1 cellular context compared by ENCODE assay signal in the genomic region with DNA sequence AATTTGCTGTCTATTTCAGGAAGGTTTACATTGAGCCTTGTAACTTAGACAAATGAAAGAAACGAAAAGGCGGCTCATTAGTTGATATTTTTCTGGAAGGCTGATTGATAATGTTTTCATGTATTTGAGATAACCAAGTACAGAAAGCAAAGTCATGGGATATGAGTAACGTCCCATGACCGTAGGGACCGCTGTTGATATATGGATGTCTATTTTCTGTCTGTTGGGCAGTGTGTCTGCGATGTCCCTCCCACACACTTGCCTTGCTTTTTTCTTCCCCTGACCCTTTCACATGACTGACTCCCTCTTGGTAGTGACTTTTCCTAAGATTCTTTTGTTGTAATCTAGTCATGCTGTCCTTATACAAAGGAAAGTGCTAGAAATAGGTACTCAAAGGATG.
TF ChIP-seq lines count a peak whose summit lies in the region.

No MANE protein-coding gene starts in this region.

TF ChIP-seq in K562, 482 proteins besides CTCF, POLR2A, EP300 and RAD21 (continued from another document and continues in another):
- TF ChIP-seq TFAM (CRISPR knock-in tag; conservative IDR thresholded peaks at IDR 0.05) = no peak
- no peak for TF ChIP-seq SAP30 (IDR thresholded peaks at IDR 0.05; ENCODE audit: borderline replicate concordance, insufficient read depth, low read depth, low read length, poor library complexity, severe bottlenecking)
- TF ChIP-seq CREM (IDR thresholded peaks at IDR 0.05; ENCODE audit: low read depth) = peak; percentile 35; the same call in 1 of the 2 replicates
- no peak for TF ChIP-seq NR4A1 (CRISPR knock-in tag; IDR thresholded peaks at IDR 0.05)
- TF ChIP-seq NR4A1 (tag; IDR thresholded peaks at IDR 0.05) = no peak
- no peak for TF ChIP-seq FOXP1 (CRISPR knock-in tag; IDR thresholded peaks at IDR 0.05)
- TF ChIP-seq SNRNP70 (optimal IDR thresholded peaks at IDR 0.05; ENCODE audit: low read depth, low read length) = no peak
- TF ChIP-seq ZNF165 (CRISPR knock-in tag; IDR thresholded peaks at IDR 0.05; ENCODE audit: borderline replicate concordance) = no peak
- no peak for TF ChIP-seq MYBL2 (IDR thresholded peaks at IDR 0.05; ENCODE audit: low read depth)
- TF ChIP-seq MYBL2 (CRISPR knock-in tag; IDR thresholded peaks at IDR 0.05; ENCODE audit: borderline replicate concordance) = no peak
- TF ChIP-seq, protein P1, sequence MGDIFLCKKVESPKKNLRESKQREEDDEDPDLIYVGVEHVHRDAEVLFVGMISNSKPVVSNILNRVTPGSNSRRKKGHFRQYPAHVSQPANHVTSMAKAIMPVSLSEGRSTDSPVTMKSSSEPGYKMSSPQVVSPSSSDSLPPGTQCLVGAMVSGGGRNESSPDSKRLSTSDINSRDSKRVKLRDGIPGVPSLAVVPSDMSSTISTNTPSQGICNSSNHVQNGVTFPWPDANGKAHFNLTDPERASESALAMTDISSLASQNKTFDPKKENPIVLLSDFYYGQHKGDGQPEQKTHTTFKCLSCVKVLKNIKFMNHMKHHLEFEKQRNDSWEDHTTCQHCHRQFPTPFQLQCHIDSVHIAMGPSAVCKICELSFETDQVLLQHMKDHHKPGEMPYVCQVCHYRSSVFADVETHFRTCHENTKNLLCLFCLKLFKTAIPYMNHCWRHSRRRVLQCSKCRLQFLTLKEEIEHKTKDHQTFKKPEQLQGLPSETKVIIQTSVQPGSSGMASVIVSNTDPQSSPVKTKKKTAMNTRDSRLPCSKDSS (IDR thresholded peaks at IDR 0.05; ENCODE audit: low read depth, partially characterized antibody) = no peak
- no peak for TF ChIP-seq SMAD1 (IDR thresholded peaks at IDR 0.05; ENCODE audit: low read depth, low read length, partially characterized antibody)
- TF ChIP-seq SP1 (CRISPR knock-in tag; IDR thresholded peaks at IDR 0.05) = no peak
- no peak for TF ChIP-seq ZNF76 (CRISPR knock-in tag; IDR thresholded peaks at IDR 0.05; ENCODE audit: borderline replicate concordance)
- no peak for TF ChIP-seq PHF8 (IDR thresholded peaks at IDR 0.05; ENCODE audit: borderline replicate concordance, low read length)
- peak; percentile 86 for TF ChIP-seq FOSL1 (tag; conservative IDR thresholded peaks at IDR 0.05)
- no peak for TF ChIP-seq PRMT5 (CRISPR knock-in tag; IDR thresholded peaks at IDR 0.05)
- peak in 1 of 2 experiments; percentile 53; a peak in 1 of 4 replicates for TF ChIP-seq RCOR1 (IDR thresholded peaks at IDR 0.05; ENCODE audit: borderline replicate concordance in 1 of 2, low read depth in 2 of 2, low read length in 2 of 2)
- TF ChIP-seq, protein P2, sequence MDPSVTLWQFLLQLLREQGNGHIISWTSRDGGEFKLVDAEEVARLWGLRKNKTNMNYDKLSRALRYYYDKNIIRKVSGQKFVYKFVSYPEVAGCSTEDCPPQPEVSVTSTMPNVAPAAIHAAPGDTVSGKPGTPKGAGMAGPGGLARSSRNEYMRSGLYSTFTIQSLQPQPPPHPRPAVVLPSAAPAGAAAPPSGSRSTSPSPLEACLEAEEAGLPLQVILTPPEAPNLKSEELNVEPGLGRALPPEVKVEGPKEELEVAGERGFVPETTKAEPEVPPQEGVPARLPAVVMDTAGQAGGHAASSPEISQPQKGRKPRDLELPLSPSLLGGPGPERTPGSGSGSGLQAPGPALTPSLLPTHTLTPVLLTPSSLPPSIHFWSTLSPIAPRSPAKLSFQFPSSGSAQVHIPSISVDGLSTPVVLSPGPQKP (CRISPR knock-in tag; IDR thresholded peaks at IDR 0.05) = no peak
- TF ChIP-seq, protein P3, sequence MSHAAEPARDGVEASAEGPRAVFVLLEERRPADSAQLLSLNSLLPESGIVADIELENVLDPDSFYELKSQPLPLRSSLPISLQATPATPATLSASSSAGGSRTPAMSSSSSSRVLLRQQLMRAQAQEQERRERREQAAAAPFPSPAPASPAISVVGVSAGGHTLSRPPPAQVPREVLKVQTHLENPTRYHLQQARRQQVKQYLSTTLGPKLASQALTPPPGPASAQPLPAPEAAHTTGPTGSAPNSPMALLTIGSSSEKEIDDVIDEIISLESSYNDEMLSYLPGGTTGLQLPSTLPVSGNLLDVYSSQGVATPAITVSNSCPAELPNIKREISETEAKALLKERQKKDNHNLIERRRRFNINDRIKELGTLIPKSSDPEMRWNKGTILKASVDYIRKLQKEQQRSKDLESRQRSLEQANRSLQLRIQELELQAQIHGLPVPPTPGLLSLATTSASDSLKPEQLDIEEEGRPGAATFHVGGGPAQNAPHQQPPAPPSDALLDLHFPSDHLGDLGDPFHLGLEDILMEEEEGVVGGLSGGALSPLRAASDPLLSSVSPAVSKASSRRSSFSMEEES (CRISPR knock-in tag; IDR thresholded peaks at IDR 0.05) = peak; percentile 70
- TF ChIP-seq TAF1 (IDR thresholded peaks at IDR 0.05; ENCODE audit: control insufficient read depth, extremely low read depth, insufficient read depth, low read length, severe bottlenecking) = no peak
- no peak for TF ChIP-seq CBX2 (IDR thresholded peaks at IDR 0.05; ENCODE audit: insufficient read depth, low read length, poor library complexity, severe bottlenecking)
- no peak for TF ChIP-seq ZNF311 (CRISPR knock-in tag; IDR thresholded peaks at IDR 0.05)
- peak; percentile 92 for TF ChIP-seq EHMT2 (IDR thresholded peaks at IDR 0.05)
- peak; percentile 67; the same call in 1 of the 2 replicates for TF ChIP-seq C11orf30 (IDR thresholded peaks at IDR 0.05; ENCODE audit: low read depth)
- TF ChIP-seq, protein P4, sequence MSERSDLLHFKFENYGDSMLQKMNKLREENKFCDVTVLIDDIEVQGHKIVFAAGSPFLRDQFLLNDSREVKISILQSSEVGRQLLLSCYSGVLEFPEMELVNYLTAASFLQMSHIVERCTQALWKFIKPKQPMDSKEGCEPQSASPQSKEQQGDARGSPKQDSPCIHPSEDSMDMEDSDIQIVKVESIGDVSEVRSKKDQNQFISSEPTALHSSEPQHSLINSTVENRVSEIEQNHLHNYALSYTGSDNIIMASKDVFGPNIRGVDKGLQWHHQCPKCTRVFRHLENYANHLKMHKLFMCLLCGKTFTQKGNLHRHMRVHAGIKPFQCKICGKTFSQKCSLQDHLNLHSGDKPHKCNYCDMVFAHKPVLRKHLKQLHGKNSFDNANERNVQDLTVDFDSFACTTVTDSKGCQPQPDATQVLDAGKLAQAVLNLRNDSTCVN (CRISPR knock-in tag; IDR thresholded peaks at IDR 0.05) = no peak
- TF ChIP-seq ATF7 (IDR thresholded peaks at IDR 0.05) = no peak
- no peak for TF ChIP-seq THRAP3 (IDR thresholded peaks at IDR 0.05; ENCODE audit: borderline replicate concordance)
- no peak for TF ChIP-seq EWSR1 (IDR thresholded peaks at IDR 0.05; ENCODE audit: borderline replicate concordance, low read depth, partially characterized antibody)
- TF ChIP-seq FOXK1 (CRISPR knock-in tag; IDR thresholded peaks at IDR 0.05; ENCODE audit: borderline replicate concordance) = no peak
- no peak for TF ChIP-seq SETDB1 (IDR thresholded peaks at IDR 0.05; ENCODE audit: low read length)
- TF ChIP-seq, protein P5, sequence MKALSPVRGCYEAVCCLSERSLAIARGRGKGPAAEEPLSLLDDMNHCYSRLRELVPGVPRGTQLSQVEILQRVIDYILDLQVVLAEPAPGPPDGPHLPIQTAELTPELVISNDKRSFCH (CRISPR knock-in tag; IDR thresholded peaks at IDR 0.05) = no peak
- TF ChIP-seq, protein P5 (tag; IDR thresholded peaks at IDR 0.05) = no peak
- no peak for TF ChIP-seq MEF2A (IDR thresholded peaks at IDR 0.05; ENCODE audit: control insufficient read depth, low read depth, low read length)
- TF ChIP-seq, protein P6, sequence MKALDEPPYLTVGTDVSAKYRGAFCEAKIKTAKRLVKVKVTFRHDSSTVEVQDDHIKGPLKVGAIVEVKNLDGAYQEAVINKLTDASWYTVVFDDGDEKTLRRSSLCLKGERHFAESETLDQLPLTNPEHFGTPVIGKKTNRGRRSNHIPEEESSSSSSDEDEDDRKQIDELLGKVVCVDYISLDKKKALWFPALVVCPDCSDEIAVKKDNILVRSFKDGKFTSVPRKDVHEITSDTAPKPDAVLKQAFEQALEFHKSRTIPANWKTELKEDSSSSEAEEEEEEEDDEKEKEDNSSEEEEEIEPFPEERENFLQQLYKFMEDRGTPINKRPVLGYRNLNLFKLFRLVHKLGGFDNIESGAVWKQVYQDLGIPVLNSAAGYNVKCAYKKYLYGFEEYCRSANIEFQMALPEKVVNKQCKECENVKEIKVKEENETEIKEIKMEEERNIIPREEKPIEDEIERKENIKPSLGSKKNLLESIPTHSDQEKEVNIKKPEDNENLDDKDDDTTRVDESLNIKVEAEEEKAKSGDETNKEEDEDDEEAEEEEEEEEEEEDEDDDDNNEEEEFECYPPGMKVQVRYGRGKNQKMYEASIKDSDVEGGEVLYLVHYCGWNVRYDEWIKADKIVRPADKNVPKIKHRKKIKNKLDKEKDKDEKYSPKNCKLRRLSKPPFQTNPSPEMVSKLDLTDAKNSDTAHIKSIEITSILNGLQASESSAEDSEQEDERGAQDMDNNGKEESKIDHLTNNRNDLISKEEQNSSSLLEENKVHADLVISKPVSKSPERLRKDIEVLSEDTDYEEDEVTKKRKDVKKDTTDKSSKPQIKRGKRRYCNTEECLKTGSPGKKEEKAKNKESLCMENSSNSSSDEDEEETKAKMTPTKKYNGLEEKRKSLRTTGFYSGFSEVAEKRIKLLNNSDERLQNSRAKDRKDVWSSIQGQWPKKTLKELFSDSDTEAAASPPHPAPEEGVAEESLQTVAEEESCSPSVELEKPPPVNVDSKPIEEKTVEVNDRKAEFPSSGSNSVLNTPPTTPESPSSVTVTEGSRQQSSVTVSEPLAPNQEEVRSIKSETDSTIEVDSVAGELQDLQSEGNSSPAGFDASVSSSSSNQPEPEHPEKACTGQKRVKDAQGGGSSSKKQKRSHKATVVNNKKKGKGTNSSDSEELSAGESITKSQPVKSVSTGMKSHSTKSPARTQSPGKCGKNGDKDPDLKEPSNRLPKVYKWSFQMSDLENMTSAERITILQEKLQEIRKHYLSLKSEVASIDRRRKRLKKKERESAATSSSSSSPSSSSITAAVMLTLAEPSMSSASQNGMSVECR (CRISPR knock-in tag; IDR thresholded peaks at IDR 0.05) = no peak
- TF ChIP-seq ESRRB (CRISPR knock-in tag; IDR thresholded peaks at IDR 0.05; ENCODE audit: borderline replicate concordance) = no peak
- TF ChIP-seq, protein P7, sequence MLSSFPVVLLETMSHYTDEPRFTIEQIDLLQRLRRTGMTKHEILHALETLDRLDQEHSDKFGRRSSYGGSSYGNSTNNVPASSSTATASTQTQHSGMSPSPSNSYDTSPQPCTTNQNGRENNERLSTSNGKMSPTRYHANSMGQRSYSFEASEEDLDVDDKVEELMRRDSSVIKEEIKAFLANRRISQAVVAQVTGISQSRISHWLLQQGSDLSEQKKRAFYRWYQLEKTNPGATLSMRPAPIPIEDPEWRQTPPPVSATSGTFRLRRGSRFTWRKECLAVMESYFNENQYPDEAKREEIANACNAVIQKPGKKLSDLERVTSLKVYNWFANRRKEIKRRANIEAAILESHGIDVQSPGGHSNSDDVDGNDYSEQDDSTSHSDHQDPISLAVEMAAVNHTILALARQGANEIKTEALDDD (IDR thresholded peaks at IDR 0.05) = no peak
- TF ChIP-seq TAF15 (IDR thresholded peaks at IDR 0.05; ENCODE audit: low read depth, low read length) = no peak
- TF ChIP-seq SRSF3 (IDR thresholded peaks at IDR 0.05; ENCODE audit: insufficient read depth, low read length) = no peak
- TF ChIP-seq ZNF3 (CRISPR knock-in tag; IDR thresholded peaks at IDR 0.05) = no peak
- TF ChIP-seq CBX5 (IDR thresholded peaks at IDR 0.05; ENCODE audit: borderline replicate concordance, low read depth) = no peak
- TF ChIP-seq HNRNPUL1 (IDR thresholded peaks at IDR 0.05; ENCODE audit: low read length) = no peak
- TF ChIP-seq SMARCA5 (IDR thresholded peaks at IDR 0.05) = no peak
- TF ChIP-seq ZNF561 (CRISPR knock-in tag; conservative IDR thresholded peaks at IDR 0.05) = no peak
- no peak for TF ChIP-seq NFIC (IDR thresholded peaks at IDR 0.05)
- no peak for TF ChIP-seq HEY1 (CRISPR knock-in tag; IDR thresholded peaks at IDR 0.05; ENCODE audit: borderline replicate concordance)
- no peak for TF ChIP-seq ILK (tag; IDR thresholded peaks at IDR 0.05; ENCODE audit: borderline replicate concordance, low read depth)
- TF ChIP-seq BCOR (IDR thresholded peaks at IDR 0.05) = no peak
- peak; percentile 95 for TF ChIP-seq MEF2D (tag; conservative IDR thresholded peaks at IDR 0.05; ENCODE audit: low read depth)
- peak; percentile 22; the same call in 1 of the 2 replicates for TF ChIP-seq CBFA2T2 (conservative IDR thresholded peaks at IDR 0.05)
- TF ChIP-seq SIN3A (IDR thresholded peaks at IDR 0.05; ENCODE audit: borderline replicate concordance in 2 of 2, control insufficient read depth in 1 of 2, low read depth in 2 of 2, low read length in 2 of 2) = no peak
- no peak for TF ChIP-seq ZKSCAN1 (IDR thresholded peaks at IDR 0.05; ENCODE audit: low read depth, low read length)
- TF ChIP-seq KLF10 (CRISPR knock-in tag; IDR thresholded peaks at IDR 0.05) = no peak
- peak; percentile 34; the same call in 1 of the 2 replicates for TF ChIP-seq MAFF (IDR thresholded peaks at IDR 0.05; ENCODE audit: low read length)
- TF ChIP-seq RNF2 (IDR thresholded peaks at IDR 0.05) = no peak; the same call in 1 of the 2 replicates
- no peak for TF ChIP-seq MXI1 (IDR thresholded peaks at IDR 0.05; ENCODE audit: low read depth, low read length)
- no peak for TF ChIP-seq ZNF766 (CRISPR knock-in tag; conservative IDR thresholded peaks at IDR 0.05)
- TF ChIP-seq, protein P8, sequence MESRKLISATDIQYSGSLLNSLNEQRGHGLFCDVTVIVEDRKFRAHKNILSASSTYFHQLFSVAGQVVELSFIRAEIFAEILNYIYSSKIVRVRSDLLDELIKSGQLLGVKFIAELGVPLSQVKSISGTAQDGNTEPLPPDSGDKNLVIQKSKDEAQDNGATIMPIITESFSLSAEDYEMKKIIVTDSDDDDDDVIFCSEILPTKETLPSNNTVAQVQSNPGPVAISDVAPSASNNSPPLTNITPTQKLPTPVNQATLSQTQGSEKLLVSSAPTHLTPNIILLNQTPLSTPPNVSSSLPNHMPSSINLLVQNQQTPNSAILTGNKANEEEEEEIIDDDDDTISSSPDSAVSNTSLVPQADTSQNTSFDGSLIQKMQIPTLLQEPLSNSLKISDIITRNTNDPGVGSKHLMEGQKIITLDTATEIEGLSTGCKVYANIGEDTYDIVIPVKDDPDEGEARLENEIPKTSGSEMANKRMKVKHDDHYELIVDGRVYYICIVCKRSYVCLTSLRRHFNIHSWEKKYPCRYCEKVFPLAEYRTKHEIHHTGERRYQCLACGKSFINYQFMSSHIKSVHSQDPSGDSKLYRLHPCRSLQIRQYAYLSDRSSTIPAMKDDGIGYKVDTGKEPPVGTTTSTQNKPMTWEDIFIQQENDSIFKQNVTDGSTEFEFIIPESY (CRISPR knock-in tag; IDR thresholded peaks at IDR 0.05) = no peak
- TF ChIP-seq ZNF212 (CRISPR knock-in tag; IDR thresholded peaks at IDR 0.05) = no peak
- no peak for TF ChIP-seq OTX1 (CRISPR knock-in tag; IDR thresholded peaks at IDR 0.05)
- peak; percentile 85 for TF ChIP-seq MAFG (tag; conservative IDR thresholded peaks at IDR 0.05)
- TF ChIP-seq SMAD4 (CRISPR knock-in tag; conservative IDR thresholded peaks at IDR 0.05) = peak; percentile 68; the same call in 1 of the 2 replicates
- TF ChIP-seq PCBP2 (IDR thresholded peaks at IDR 0.05; ENCODE audit: low read depth, low read length, poor library complexity, severe bottlenecking) = no peak
